Comparison of ENCODE assay signal across 1 cellular context in the genomic region with DNA sequence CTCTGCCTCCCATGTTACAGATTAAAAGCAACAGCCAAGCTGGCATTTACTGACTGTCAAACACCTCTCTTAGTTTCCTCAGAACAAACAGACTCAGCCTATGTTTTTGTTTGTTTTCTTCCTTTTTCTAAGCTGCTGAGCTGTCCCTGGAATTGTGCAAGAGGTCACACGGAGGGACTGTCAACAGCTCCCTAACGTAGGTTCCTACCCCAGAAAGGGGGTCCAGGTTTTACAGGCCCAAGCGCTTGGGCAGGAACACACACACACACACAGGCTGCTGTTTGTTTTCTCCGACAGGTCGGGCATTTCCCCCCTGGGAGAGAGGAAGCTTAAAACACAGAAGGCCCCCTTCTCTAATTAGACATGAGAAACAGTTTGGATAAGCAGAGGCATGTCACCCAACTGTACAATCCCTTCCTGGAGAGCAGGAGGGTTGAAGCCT.
TF ChIP-seq lines count a peak whose summit lies in the region.

No MANE protein-coding gene starts in this region.

TF ChIP-seq in HepG2, 621 proteins besides CTCF, POLR2A, EP300 and RAD21 (continued from another document and continues in another):
- TF ChIP-seq, protein P1, sequence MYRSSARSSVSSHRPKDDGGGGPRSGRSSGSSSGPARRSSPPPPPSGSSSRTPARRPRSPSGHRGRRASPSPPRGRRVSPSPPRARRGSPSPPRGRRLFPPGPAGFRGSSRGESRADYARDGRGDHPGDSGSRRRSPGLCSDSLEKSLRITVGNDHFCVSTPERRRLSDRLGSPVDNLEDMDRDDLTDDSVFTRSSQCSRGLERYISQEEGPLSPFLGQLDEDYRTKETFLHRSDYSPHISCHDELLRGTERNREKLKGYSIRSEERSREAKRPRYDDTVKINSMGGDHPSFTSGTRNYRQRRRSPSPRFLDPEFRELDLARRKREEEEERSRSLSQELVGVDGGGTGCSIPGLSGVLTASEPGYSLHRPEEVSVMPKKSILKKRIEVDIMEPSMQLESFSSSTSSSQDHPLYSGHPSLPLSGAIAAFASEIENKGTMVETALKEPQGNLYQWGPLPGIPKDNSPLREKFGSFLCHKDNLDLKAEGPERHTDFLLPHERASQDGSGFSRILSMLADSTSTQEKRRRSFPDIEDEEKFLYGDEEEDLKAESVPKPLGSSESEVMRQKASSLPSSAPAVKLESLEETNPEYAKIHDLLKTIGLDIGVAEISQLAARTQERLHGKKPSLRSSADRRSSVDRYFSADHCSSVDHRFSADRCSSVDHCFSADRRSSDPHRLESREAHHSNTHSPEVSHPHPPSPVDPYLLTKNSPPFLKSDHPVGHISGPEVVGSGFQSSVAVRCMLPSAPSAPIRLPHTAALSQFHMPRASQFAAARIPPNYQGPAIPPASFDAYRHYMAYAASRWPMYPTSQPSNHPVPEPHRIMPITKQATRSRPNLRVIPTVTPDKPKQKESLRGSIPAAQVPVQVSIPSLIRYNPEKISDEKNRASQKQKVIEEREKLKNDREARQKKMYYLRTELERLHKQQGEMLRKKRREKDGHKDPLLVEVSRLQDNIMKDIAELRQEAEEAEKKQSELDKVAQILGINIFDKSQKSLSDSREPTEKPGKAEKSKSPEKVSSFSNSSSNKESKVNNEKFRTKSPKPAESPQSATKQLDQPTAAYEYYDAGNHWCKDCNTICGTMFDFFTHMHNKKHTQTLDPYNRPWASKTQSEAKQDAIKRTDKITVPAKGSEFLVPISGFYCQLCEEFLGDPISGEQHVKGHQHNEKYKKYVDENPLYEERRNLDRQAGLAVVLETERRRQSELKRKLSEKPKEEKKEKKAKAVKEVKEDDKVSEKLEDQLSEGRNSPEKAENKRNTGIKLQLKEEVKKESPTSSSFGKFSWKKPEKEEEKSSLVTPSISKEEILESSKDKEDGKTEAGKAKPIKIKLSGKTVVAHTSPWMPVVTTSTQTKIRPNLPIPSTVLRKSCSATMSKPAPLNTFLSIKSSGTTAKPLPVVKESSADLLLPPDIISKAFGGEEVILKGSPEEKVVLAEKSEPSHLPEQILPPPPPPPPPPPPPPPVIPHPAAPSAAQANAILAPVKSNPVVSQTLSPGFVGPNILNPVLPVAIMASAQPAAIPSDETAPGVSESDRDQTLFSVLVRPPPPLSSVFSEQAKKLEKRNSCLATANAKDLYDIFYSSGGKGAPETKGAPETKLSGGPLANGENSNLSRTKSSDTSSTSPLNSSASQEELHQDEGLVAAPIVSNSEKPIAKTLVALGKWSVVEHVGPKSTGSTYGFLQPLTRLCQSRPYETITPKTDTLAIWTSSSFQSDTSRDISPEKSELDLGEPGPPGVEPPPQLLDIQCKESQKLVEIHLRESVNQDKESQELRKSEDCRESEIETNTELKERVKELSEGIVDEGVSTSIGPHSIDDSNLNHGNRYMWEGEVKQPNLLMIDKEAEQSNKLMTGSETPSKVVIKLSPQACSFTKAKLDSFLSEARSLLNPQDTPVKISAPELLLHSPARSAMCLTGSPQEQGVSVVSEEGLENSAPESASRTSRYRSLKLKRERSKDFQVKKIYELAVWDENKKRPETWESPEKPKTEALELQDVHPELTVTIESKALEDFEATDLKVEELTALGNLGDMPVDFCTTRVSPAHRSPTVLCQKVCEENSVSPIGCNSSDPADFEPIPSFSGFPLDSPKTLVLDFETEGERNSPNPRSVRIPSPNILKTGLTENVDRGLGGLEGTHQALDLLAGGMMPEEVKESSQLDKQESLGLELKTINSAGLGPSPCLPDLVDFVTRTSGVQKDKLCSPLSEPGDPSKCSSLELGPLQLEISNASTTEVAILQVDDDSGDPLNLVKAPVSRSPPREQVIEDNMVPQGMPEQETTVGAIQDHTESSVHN (CRISPR knock-in tag; IDR thresholded peaks at IDR 0.05), result no peak; the same call in 1 of the 2 replicates
- TF ChIP-seq, protein P2, sequence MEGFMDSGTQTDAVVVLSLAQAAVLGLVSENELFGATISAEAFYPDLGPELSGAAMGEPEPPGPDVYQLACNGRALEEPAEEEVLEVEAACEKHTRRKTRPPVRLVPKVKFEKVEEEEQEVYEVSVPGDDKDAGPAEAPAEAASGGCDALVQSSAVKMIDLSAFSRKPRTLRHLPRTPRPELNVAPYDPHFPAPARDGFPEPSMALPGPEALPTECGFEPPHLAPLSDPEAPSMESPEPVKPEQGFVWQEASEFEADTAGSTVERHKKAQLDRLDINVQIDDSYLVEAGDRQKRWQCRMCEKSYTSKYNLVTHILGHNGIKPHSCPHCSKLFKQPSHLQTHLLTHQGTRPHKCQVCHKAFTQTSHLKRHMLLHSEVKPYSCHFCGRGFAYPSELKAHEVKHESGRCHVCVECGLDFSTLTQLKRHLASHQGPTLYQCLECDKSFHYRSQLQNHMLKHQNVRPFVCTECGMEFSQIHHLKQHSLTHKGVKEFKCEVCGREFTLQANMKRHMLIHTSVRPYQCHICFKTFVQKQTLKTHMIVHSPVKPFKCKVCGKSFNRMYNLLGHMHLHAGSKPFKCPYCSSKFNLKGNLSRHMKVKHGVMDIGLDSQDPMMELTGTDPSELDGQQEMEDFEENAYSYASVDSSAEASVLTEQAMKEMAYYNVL (CRISPR knock-in tag; IDR thresholded peaks at IDR 0.05; ENCODE audit: borderline replicate concordance), result peak; percentile 100
- TF ChIP-seq MEIS2 (CRISPR knock-in tag; IDR thresholded peaks at IDR 0.05), result peak; percentile 99
- TF ChIP-seq NKX3-1 (CRISPR knock-in tag; IDR thresholded peaks at IDR 0.05), result peak; percentile 84; the same call in 1 of the 2 replicates
- TF ChIP-seq HNRNPUL1 (IDR thresholded peaks at IDR 0.05; ENCODE audit: low read depth, low read length), result no peak
- TF ChIP-seq FOSL2 (CRISPR knock-in tag; IDR thresholded peaks at IDR 0.05), result peak; percentile 94
- TF ChIP-seq, protein P3, sequence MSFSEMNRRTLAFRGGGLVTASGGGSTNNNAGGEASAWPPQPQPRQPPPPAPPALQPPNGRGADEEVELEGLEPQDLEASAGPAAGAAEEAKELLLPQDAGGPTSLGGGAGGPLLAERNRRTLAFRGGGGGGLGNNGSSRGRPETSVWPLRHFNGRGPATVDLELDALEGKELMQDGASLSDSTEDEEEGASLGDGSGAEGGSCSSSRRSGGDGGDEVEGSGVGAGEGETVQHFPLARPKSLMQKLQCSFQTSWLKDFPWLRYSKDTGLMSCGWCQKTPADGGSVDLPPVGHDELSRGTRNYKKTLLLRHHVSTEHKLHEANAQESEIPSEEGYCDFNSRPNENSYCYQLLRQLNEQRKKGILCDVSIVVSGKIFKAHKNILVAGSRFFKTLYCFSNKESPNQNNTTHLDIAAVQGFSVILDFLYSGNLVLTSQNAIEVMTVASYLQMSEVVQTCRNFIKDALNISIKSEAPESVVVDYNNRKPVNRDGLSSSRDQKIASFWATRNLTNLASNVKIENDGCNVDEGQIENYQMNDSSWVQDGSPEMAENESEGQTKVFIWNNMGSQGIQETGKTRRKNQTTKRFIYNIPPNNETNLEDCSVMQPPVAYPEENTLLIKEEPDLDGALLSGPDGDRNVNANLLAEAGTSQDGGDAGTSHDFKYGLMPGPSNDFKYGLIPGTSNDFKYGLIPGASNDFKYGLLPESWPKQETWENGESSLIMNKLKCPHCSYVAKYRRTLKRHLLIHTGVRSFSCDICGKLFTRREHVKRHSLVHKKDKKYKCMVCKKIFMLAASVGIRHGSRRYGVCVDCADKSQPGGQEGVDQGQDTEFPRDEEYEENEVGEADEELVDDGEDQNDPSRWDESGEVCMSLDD (CRISPR knock-in tag; IDR thresholded peaks at IDR 0.05; ENCODE audit: borderline replicate concordance), result peak; percentile 97
- TF ChIP-seq CENPBD1 (CRISPR knock-in tag; IDR thresholded peaks at IDR 0.05; ENCODE audit: borderline replicate concordance, low read depth), result no peak
- peak; percentile 66; the same call in 1 of the 2 replicates for TF ChIP-seq ZNF343 (CRISPR knock-in tag; IDR thresholded peaks at IDR 0.05)
- TF ChIP-seq, protein P4, sequence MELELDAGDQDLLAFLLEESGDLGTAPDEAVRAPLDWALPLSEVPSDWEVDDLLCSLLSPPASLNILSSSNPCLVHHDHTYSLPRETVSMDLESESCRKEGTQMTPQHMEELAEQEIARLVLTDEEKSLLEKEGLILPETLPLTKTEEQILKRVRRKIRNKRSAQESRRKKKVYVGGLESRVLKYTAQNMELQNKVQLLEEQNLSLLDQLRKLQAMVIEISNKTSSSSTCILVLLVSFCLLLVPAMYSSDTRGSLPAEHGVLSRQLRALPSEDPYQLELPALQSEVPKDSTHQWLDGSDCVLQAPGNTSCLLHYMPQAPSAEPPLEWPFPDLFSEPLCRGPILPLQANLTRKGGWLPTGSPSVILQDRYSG (CRISPR knock-in tag; IDR thresholded peaks at IDR 0.05), result no peak
- TF ChIP-seq CEBPG (CRISPR knock-in tag; IDR thresholded peaks at IDR 0.05), result peak; percentile 98
- peak; percentile 94 for TF ChIP-seq SKI (IDR thresholded peaks at IDR 0.05; ENCODE audit: partially characterized antibody)
- peak; percentile 94 for TF ChIP-seq POGZ (CRISPR knock-in tag; IDR thresholded peaks at IDR 0.05)
- TF ChIP-seq KAT7 (CRISPR knock-in tag; IDR thresholded peaks at IDR 0.05; ENCODE audit: borderline replicate concordance), result 0 out of 2 replicates have a peak, but pooled peaks have one; percentile 33
- TF ChIP-seq, protein P5, sequence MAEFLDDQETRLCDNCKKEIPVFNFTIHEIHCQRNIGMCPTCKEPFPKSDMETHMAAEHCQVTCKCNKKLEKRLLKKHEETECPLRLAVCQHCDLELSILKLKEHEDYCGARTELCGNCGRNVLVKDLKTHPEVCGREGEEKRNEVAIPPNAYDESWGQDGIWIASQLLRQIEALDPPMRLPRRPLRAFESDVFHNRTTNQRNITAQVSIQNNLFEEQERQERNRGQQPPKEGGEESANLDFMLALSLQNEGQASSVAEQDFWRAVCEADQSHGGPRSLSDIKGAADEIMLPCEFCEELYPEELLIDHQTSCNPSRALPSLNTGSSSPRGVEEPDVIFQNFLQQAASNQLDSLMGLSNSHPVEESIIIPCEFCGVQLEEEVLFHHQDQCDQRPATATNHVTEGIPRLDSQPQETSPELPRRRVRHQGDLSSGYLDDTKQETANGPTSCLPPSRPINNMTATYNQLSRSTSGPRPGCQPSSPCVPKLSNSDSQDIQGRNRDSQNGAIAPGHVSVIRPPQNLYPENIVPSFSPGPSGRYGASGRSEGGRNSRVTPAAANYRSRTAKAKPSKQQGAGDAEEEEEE (CRISPR knock-in tag; IDR thresholded peaks at IDR 0.05; ENCODE audit: borderline replicate concordance), result no peak
- no peak for TF ChIP-seq ZSCAN5A (CRISPR knock-in tag; IDR thresholded peaks at IDR 0.05; ENCODE audit: borderline replicate concordance)
- peak; percentile 57; the same call in 1 of the 2 replicates for TF ChIP-seq ZNF143 (CRISPR knock-in tag; IDR thresholded peaks at IDR 0.05)
- TF ChIP-seq ZNF782 (CRISPR knock-in tag; IDR thresholded peaks at IDR 0.05; ENCODE audit: borderline replicate concordance), result no peak; the same call in 1 of the 2 replicates
- TF ChIP-seq ARHGAP35 (CRISPR knock-in tag; IDR thresholded peaks at IDR 0.05; ENCODE audit: borderline replicate concordance), result 0 out of 2 replicates have a peak, but pooled peaks have one; percentile 45
- TF ChIP-seq, protein P6, sequence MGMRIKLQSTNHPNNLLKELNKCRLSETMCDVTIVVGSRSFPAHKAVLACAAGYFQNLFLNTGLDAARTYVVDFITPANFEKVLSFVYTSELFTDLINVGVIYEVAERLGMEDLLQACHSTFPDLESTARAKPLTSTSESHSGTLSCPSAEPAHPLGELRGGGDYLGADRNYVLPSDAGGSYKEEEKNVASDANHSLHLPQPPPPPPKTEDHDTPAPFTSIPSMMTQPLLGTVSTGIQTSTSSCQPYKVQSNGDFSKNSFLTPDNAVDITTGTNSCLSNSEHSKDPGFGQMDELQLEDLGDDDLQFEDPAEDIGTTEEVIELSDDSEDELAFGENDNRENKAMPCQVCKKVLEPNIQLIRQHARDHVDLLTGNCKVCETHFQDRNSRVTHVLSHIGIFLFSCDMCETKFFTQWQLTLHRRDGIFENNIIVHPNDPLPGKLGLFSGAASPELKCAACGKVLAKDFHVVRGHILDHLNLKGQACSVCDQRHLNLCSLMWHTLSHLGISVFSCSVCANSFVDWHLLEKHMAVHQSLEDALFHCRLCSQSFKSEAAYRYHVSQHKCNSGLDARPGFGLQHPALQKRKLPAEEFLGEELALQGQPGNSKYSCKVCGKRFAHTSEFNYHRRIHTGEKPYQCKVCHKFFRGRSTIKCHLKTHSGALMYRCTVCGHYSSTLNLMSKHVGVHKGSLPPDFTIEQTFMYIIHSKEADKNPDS (CRISPR knock-in tag; IDR thresholded peaks at IDR 0.05), result peak; percentile 62; the same call in 1 of the 2 replicates
- TF ChIP-seq NFRKB (IDR thresholded peaks at IDR 0.05), result no peak
- peak; percentile 99 for TF ChIP-seq DPF2 (CRISPR knock-in tag; IDR thresholded peaks at IDR 0.05; ENCODE audit: borderline replicate concordance, low read depth)
- TF ChIP-seq TFDP1 (CRISPR knock-in tag; IDR thresholded peaks at IDR 0.05; ENCODE audit: borderline replicate concordance), result peak; percentile 76; the same call in 1 of the 2 replicates
- TF ChIP-seq HES4 (CRISPR knock-in tag; IDR thresholded peaks at IDR 0.05; ENCODE audit: borderline replicate concordance), result no peak
- no peak for TF ChIP-seq MTF1 (CRISPR knock-in tag; IDR thresholded peaks at IDR 0.05)
- 0 out of 2 replicates have a peak, but pooled peaks have one; percentile 41 for TF ChIP-seq CSRNP2 (CRISPR knock-in tag; conservative IDR thresholded peaks at IDR 0.05; ENCODE audit: low read depth)
- TF ChIP-seq TEAD3 (CRISPR knock-in tag; optimal IDR thresholded peaks at IDR 0.05; ENCODE audit: borderline replicate concordance), result peak; percentile 93
- TF ChIP-seq REL (CRISPR knock-in tag; conservative IDR thresholded peaks at IDR 0.05), result no peak
